26 cellular contexts compared by ENCODE assay signal in genomic region chr18:35514752-35515459, GRCh38. TPM values are rescaled to one million over a fixed set of nuclear protein-coding genes. Genes with fewer than 3 reads are reported as not detected.
DNase-seq lines count a peak whose midpoint lies in the region; ATAC-seq and TF ChIP-seq lines count a peak whose summit lies in the region.
"Had no signal": no experiment of that assay in that cellular context is flagged by ENCODE, and none has a peak within 500 bp of the region (broad histone marks: within the 10 kb centered on the region; RNA-seq: fewer than 3 reads in every experiment).

No MANE protein-coding gene starts in this region.

- H3K4me2 ChIP-seq in mesendoderm (ENCODE audit: low read length), result no peak overlapping the region
- H3K4me2 ChIP-seq: neural progenitor cell had no signal

- H3K23ac ChIP-seq in mesendoderm (ENCODE audit: low read length), result no peak overlapping the region

- H3K27ac ChIP-seq in mesendoderm (ENCODE audit: low read depth, low read length) (peak overlapping the region; percentile 51), upper lobe of right lung (no peak overlapping the region)
- H3K27ac ChIP-seq: 22Rv1, neural progenitor cell, testis had no signal

- DNase-seq in activated CD4-positive, alpha-beta T cell treated with anti-CD3 and anti-CD28 coated beads, Interleukin-2, amount 10 ng/mL, durations not matched to agents 24 days and 14 days, result peak; percentile 29
- DNase-seq in activated CD4-positive, alpha-beta T cell treated with anti-CD3 and anti-CD28 coated beads, Interleukin-2, amount 10 ng/mL, durations not matched to agents 7 days and 5 days, result no peak
- DNase-seq in choroid plexus epithelial cell (ENCODE audit: low read depth) (peak; percentile 59), mesendoderm (no peak), upper lobe of right lung (no peak), posterior vena cava (ENCODE audit: low spot score) (no peak), DMS153 (lab: John Stamatoyannopoulos, UW) (no peak), DMS 273 (lab: John Stamatoyannopoulos, UW; ENCODE audit: unreplicated experiment) (no peak)
- DNase-seq: activated CD4-positive, alpha-beta T cell treated with anti-CD3 and anti-CD28 coated beads for 36 hours; activated T-cell treated with anti-CD3 and anti-CD28 coated beads, Interleukin-2, amount 50 U/mL, for 48 hours; aorta; DMS79; effector CD4-positive, alpha-beta T cell; HFFc6; NCI-H1092 treated with DMSO at 0.1 percent for 48 hours; NCI-H2029; NCI-H446; OCI-M1; small intestine; stimulated activated naive B cell treated with anti-CD40 and anti-IgM and Interleukin-4, amounts not matched to agents 10 μg/mL and 1 μg/mL and 100 μg/mL, for 72 hours; testis had no signal

- no peak overlapping the region for H3K27ac Mint-ChIP-seq in activated CD4-positive, alpha-beta T cell treated with anti-CD3 and anti-CD28 coated beads, Interleukin-2, amount 10 ng/mL, durations not matched to agents 24 days and 14 days
- no peak overlapping the region for H3K27ac Mint-ChIP-seq in activated CD4-positive, alpha-beta T cell treated with anti-CD3 and anti-CD28 coated beads, Interleukin-2, amount 10 ng/mL, durations not matched to agents 7 days and 5 days
- H3K27ac Mint-ChIP-seq: activated CD4-positive, alpha-beta T cell treated with anti-CD3 and anti-CD28 coated beads for 36 hours; activated naive CD4-positive, alpha-beta T cell treated with anti-CD3 and anti-CD28 coated beads, Interleukin-2, amount 50 U/mL, for 24 hours; B cell; neural progenitor cell; stimulated activated naive B cell treated with anti-CD40 and anti-IgM and Interleukin-4, amounts not matched to agents 10 μg/mL and 1 μg/mL and 100 μg/mL, for 72 hours had no signal

- no peak overlapping the region for H2BK120ac ChIP-seq in mesendoderm (ENCODE audit: low read depth, low read length)

- H3K9me3 Mint-ChIP-seq in activated CD4-positive, alpha-beta T cell treated with anti-CD3 and anti-CD28 coated beads, Interleukin-2, amount 10 ng/mL, durations not matched to agents 24 days and 14 days, result no peaks in the 10 kb centered on the region
- no peaks in the 10 kb centered on the region for H3K9me3 Mint-ChIP-seq in activated CD4-positive, alpha-beta T cell treated with anti-CD3 and anti-CD28 coated beads, Interleukin-2, amount 10 ng/mL, durations not matched to agents 7 days and 5 days
- H3K9me3 Mint-ChIP-seq: activated naive CD4-positive, alpha-beta T cell treated with anti-CD3 and anti-CD28 coated beads, Interleukin-2, amount 50 U/mL, for 24 hours; HFFc6; neural progenitor cell had no signal

- H3K9me3 ChIP-seq in upper lobe of right lung, result no peaks in the 10 kb centered on the region
- H3K9me3 ChIP-seq: testis had no signal

- no peaks in the 10 kb centered on the region for H3K79me2 ChIP-seq in mesendoderm (ENCODE audit: control insufficient read depth, insufficient read depth, low read length)

- no peak overlapping the region for H4K5ac ChIP-seq in mesendoderm (ENCODE audit: low read length)

- peak; percentile 9 for ATAC-seq in upper lobe of right lung
- ATAC-seq: activated CD4-positive, alpha-beta T cell treated with anti-CD3 and anti-CD28 coated beads for 36 hours; esophagus mucosa; stimulated activated naive B cell treated with anti-CD40 and anti-IgM and Interleukin-4, amounts not matched to agents 10 μg/mL and 1 μg/mL and 100 μg/mL, for 72 hours had no signal

- intact Hi-C loops in activated CD4-positive, alpha-beta T cell treated with anti-CD3 and anti-CD28 coated beads, Interleukin-2, amount 10 ng/mL, durations not matched to agents 24 days and 14 days (cut with micrococcal nuclease), result no loop called here
- intact Hi-C loops in upper lobe of right lung (cut with DNase I), result no loop called here
- intact Hi-C loops in posterior vena cava (cut with DNase I), result no loop called here

- peak overlapping the region; percentile 11 for H3K56ac ChIP-seq in mesendoderm (ENCODE audit: low read length)

- H4K8ac ChIP-seq in mesendoderm (ENCODE audit: low read depth, low read length), result no peak overlapping the region

- no peak overlapping the region for H3K9ac ChIP-seq in mesendoderm (ENCODE audit: low read length)
- H3K9ac ChIP-seq: neural progenitor cell had no signal

- H2BK5ac ChIP-seq in mesendoderm (ENCODE audit: low read length), result no peak overlapping the region

- H3K79me1 ChIP-seq in mesendoderm (ENCODE audit: low read length), result no peaks in the 10 kb centered on the region

- no CpG with 5 or more reads among the region's 7 CpGs for WGBS in mesendoderm (ENCODE audit: extremely low coverage, insufficient coverage, low lambda C conversion rate)

- no peaks in the 10 kb centered on the region for H3K27me3 Mint-ChIP-seq in activated CD4-positive, alpha-beta T cell treated with anti-CD3 and anti-CD28 coated beads, Interleukin-2, amount 10 ng/mL, durations not matched to agents 24 days and 14 days
- H3K27me3 Mint-ChIP-seq in activated CD4-positive, alpha-beta T cell treated with anti-CD3 and anti-CD28 coated beads, Interleukin-2, amount 10 ng/mL, durations not matched to agents 7 days and 5 days, result no peaks in the 10 kb centered on the region
- H3K27me3 Mint-ChIP-seq: activated CD4-positive, alpha-beta T cell treated with anti-CD3 and anti-CD28 coated beads for 36 hours; activated naive CD4-positive, alpha-beta T cell treated with anti-CD3 and anti-CD28 coated beads, Interleukin-2, amount 50 U/mL, for 24 hours; B cell; stimulated activated naive B cell treated with anti-CD40 and anti-IgM and Interleukin-4, amounts not matched to agents 10 μg/mL and 1 μg/mL and 100 μg/mL, for 72 hours had no signal

- no peak overlapping the region for H3K18ac ChIP-seq in mesendoderm (ENCODE audit: low read length)

- H3K27me3 ChIP-seq in mesendoderm (ENCODE audit: insufficient read depth, low read length, poor library complexity) (no peaks in the 10 kb centered on the region), upper lobe of right lung (no peaks in the 10 kb centered on the region)
- H3K27me3 ChIP-seq: neural progenitor cell, testis had no signal

- peaks cover 2% of the 10 kb centered on the region for H3K4me1 Mint-ChIP-seq in activated CD4-positive, alpha-beta T cell treated with anti-CD3 and anti-CD28 coated beads, Interleukin-2, amount 10 ng/mL, durations not matched to agents 24 days and 14 days
- no peaks in the 10 kb centered on the region for H3K4me1 Mint-ChIP-seq in activated CD4-positive, alpha-beta T cell treated with anti-CD3 and anti-CD28 coated beads, Interleukin-2, amount 10 ng/mL, durations not matched to agents 7 days and 5 days
- H3K4me1 Mint-ChIP-seq: activated naive CD4-positive, alpha-beta T cell treated with anti-CD3 and anti-CD28 coated beads, Interleukin-2, amount 50 U/mL, for 24 hours had no signal

- H3K4me3 ChIP-seq in choroid plexus epithelial cell (ENCODE audit: low read depth, low read length), result no peak overlapping the region
- no peak overlapping the region for H3K4me3 ChIP-seq in mesendoderm (ENCODE audit: low read length)
- H3K4me3 ChIP-seq in upper lobe of right lung, result no peak overlapping the region
- H3K4me3 ChIP-seq: neural progenitor cell, testis had no signal

- H3K4ac ChIP-seq in mesendoderm (ENCODE audit: low read depth, low read length), result no peak overlapping the region

- H3K36me3 Mint-ChIP-seq in activated CD4-positive, alpha-beta T cell treated with anti-CD3 and anti-CD28 coated beads, Interleukin-2, amount 10 ng/mL, durations not matched to agents 24 days and 14 days (ENCODE audit: low read depth), result no peaks in the 10 kb centered on the region
- no peaks in the 10 kb centered on the region for H3K36me3 Mint-ChIP-seq in activated CD4-positive, alpha-beta T cell treated with anti-CD3 and anti-CD28 coated beads, Interleukin-2, amount 10 ng/mL, durations not matched to agents 7 days and 5 days (ENCODE audit: low read depth)
- H3K36me3 Mint-ChIP-seq: activated naive CD4-positive, alpha-beta T cell treated with anti-CD3 and anti-CD28 coated beads, Interleukin-2, amount 50 U/mL, for 24 hours; neural progenitor cell had no signal

- H2BK15ac ChIP-seq in mesendoderm (replicated peaks; ENCODE audit: low read depth), result no peak overlapping the region

- no peak overlapping the region for H2AK5ac ChIP-seq in mesendoderm (ENCODE audit: low read length)

- TF ChIP-seq CTCF in choroid plexus epithelial cell (conservative IDR thresholded peaks at IDR 0.05; ENCODE audit: low read depth, low read length) (no peak), upper lobe of right lung (IDR thresholded peaks at IDR 0.05) (no peak)

- H3K4me1 ChIP-seq in mesendoderm (ENCODE audit: control insufficient read depth, low read depth, low read length) (peaks cover 8% of the 10 kb centered on the region), upper lobe of right lung (peaks cover 3% of the 10 kb centered on the region)

- H3K36me3 ChIP-seq in mesendoderm (ENCODE audit: control insufficient read depth, insufficient read depth, low read length) (no peaks in the 10 kb centered on the region), upper lobe of right lung (no peaks in the 10 kb centered on the region)
- H3K36me3 ChIP-seq: neural progenitor cell had no signal

- CTCF ChIA-PET in activated CD4-positive, alpha-beta T cell treated with anti-CD3 and anti-CD28 coated beads, Interleukin-2, amount 10 ng/mL, durations not matched to agents 7 days and 5 days (lab: Charles Lee), result no interaction called here

- POLR2A ChIA-PET in activated CD4-positive, alpha-beta T cell treated with anti-CD3 and anti-CD28 coated beads, Interleukin-2, amount 10 ng/mL, durations not matched to agents 7 days and 5 days (lab: Charles Lee), result no interaction called here

- H3K4me3 Mint-ChIP-seq in activated CD4-positive, alpha-beta T cell treated with anti-CD3 and anti-CD28 coated beads, Interleukin-2, amount 10 ng/mL, durations not matched to agents 24 days and 14 days, result no peak overlapping the region
- H3K4me3 Mint-ChIP-seq in activated CD4-positive, alpha-beta T cell treated with anti-CD3 and anti-CD28 coated beads, Interleukin-2, amount 10 ng/mL, durations not matched to agents 7 days and 5 days, result no peak overlapping the region
- H3K4me3 Mint-ChIP-seq: activated CD4-positive, alpha-beta T cell treated with anti-CD3 and anti-CD28 coated beads for 36 hours; activated naive CD4-positive, alpha-beta T cell treated with anti-CD3 and anti-CD28 coated beads, Interleukin-2, amount 50 U/mL, for 24 hours; B cell; neural progenitor cell; stimulated activated naive B cell treated with anti-CD40 and anti-IgM and Interleukin-4, amounts not matched to agents 10 μg/mL and 1 μg/mL and 100 μg/mL, for 72 hours had no signal

RNA-seq across cellular contexts. Expression of gene INO80C, which starts 17.1 kb away (rescaled TPM):
- total RNA-seq in activated CD4-positive, alpha-beta T cell treated with anti-CD3 and anti-CD28 coated beads, Interleukin-2, amount 10 ng/mL, durations not matched to agents 24 days and 14 days, result 34.7 and 37.6 TPM in 2 replicates
- 10 to 100 TPM; 18.9 to 22.0 TPM for total RNA-seq in activated CD4-positive, alpha-beta T cell treated with anti-CD3 and anti-CD28 coated beads, Interleukin-2, amount 10 ng/mL, durations not matched to agents 7 days and 5 days
- polyA plus RNA-seq in mesendoderm (2013, experiment 1 of 2), result 44.6 TPM
- polyA plus RNA-seq in mesendoderm (2013, experiment 2 of 2), result 39.5 TPM
- total RNA-seq in upper lobe of right lung (34.6 TPM), posterior vena cava (10 to 100 TPM; 12.4 to 18.8 TPM)

Comparison
In these comparisons a context has a peak if more than half of its experiments do, and no peak if none do; other contexts are left out.
1. DNase-seq: peak in activated CD4-positive, alpha-beta T cell treated with anti-CD3 and anti-CD28 coated beads, Interleukin-2, amount 10 ng/mL, durations not matched to agents 24 days and 14 days (single experiment) and choroid plexus epithelial cell (single experiment); none in activated CD4-positive, alpha-beta T cell treated with anti-CD3 and anti-CD28 coated beads, Interleukin-2, amount 10 ng/mL, durations not matched to agents 7 days and 5 days (single experiment), mesendoderm (single experiment), upper lobe of right lung (single experiment), posterior vena cava (single experiment), DMS153 (single experiment) and DMS 273 (single experiment).